Comparison of ENCODE assay signal across 26 cellular contexts in the genomic region with DNA sequence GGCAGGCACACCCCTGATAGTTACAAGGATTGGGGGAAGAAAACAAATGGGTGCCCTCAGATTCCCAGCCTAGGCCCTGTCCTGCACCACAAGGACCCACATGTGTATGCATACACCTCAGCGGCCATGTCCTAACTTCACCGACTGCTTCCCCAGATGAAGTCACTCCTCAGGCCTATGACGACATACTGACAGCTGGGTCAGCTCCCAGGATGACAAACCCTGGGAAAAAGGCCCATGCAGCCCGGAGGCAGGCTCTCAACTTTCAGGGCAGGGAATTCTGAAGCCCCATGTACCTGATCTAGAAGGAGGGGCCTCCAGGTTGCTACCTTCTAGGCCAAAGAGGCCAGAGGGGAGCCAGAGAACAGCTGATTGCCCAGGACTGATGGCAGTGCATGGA.
"Had no signal": no experiment of that assay in that cellular context is flagged by ENCODE, and none has a peak within 500 bp of the region (broad histone marks: within the 10 kb centered on the region; RNA-seq: fewer than 3 reads in every experiment).

No MANE protein-coding gene starts in this region.

- ATAC-seq: activated CD4-positive, alpha-beta T cell treated with anti-CD3 and anti-CD28 coated beads for 36 hours; esophagus mucosa; left cardiac atrium; pancreas; psoas muscle; stimulated activated memory B cell treated with anti-CD40 and anti-IgM and Interleukin-4, amounts not matched to agents 10 μg/mL and 1 μg/mL and 100 μg/mL, for 72 hours; T-cell; upper lobe of right lung had no signal

- H2AFZ ChIP-seq: hepatocyte had no signal

- H3K4me2 ChIP-seq: hepatocyte, smooth muscle cell had no signal

- H3K36me3 ChIP-seq: ascending aorta, pancreas, stomach, thyroid gland, upper lobe of right lung had no signal

- H3K27ac ChIP-seq: ascending aorta, hepatocyte, pancreas, psoas muscle, stomach, thyroid gland, upper lobe of right lung had no signal

- H3K4me1 ChIP-seq: ascending aorta, pancreas, psoas muscle had no signal

- DNase-seq: activated CD4-positive, alpha-beta T cell treated with anti-CD3 and anti-CD28 coated beads for 36 hours; activated CD4-positive, CD25-positive, alpha-beta regulatory T cell; activated effector memory CD4-positive, alpha-beta T cell treated with Interleukin-2 at 50 U/mL for 16 hours; activated naive CD4-positive, alpha-beta T cell treated with anti-CD3 and anti-CD28 coated beads for 36 hours; activated naive CD8-positive, alpha-beta T cell treated with anti-CD3 and anti-CD28 coated beads for 36 hours; activated T-cell treated with anti-CD3 and anti-CD28 coated beads for 4 hours; cortex of kidney; foreskin melanocyte; left cardiac atrium; mammary epithelial cell; naive B cell; nephron progenitor cell; psoas muscle; stimulated activated CD4-positive, alpha-beta T cell treated with anti-CD3 and anti-CD28 coated beads, Interleukin-1b, Interleukin-23, amount 100 ng/mL, for 48 hours; stimulated activated CD4-positive, alpha-beta T cell treated with anti-CD3 and anti-CD28 coated beads, Interleukin-4, amount 100 ng/mL, for 4 hours; stimulated activated CD8-positive, alpha-beta memory T cell treated with anti-CD3 and anti-CD28 coated beads, Interleukin-4, amount 100 ng/mL, for 48 hours; stomach; T-cell; thyroid gland; upper lobe of right lung had no signal

- H3K27me3 ChIP-seq: ascending aorta, hepatocyte, pancreas, stomach, thyroid gland, upper lobe of right lung had no signal

- H3K79me2 ChIP-seq: hepatocyte had no signal

- H3K9me3 ChIP-seq: ascending aorta, pancreas, psoas muscle, stomach, thyroid gland, upper lobe of right lung had no signal

- H3K4me3 ChIP-seq: ascending aorta, hepatocyte, pancreas, psoas muscle, smooth muscle cell, stomach, thyroid gland, upper lobe of right lung had no signal
